In genomic region chr17:77131919-77132318, GRCh38 we compare ENCODE assay signal across 13 cellular contexts. TPM values are rescaled to one million over a fixed set of nuclear protein-coding genes. Genes with fewer than 3 reads are reported as not detected.
DNase-seq lines count a peak whose midpoint lies in the region; ATAC-seq, FAIRE-seq and TF ChIP-seq lines count a peak whose summit lies in the region.
"Had no signal": no experiment of that assay in that cellular context is flagged by ENCODE, and none has a peak within 500 bp of the region (broad histone marks: within the 10 kb centered on the region; RNA-seq: fewer than 3 reads in every experiment).

No MANE protein-coding gene starts in this region.

- TF ChIP-seq CTCF in BE2C (IDR thresholded peaks at IDR 0.05; ENCODE audit: low read depth, low read length): no peak
- TF ChIP-seq CTCF in HepG2 (CRISPR knock-in tag; IDR thresholded peaks at IDR 0.05): no peak

- no peaks in the 10 kb centered on the region for H3K36me3 ChIP-seq in BE2C
- no peaks in the 10 kb centered on the region for H3K36me3 ChIP-seq in HepG2 (replicated peaks in 1 of 2; ENCODE audit: control insufficient read depth in 1 of 2, insufficient read depth in 2 of 2, low read length in 2 of 2)

- H4K20me1 ChIP-seq in HepG2 (ENCODE audit: insufficient read depth, low read length): no peaks in the 10 kb centered on the region

- in situ Hi-C loops in HepG2 (cut with HindIII; ENCODE audit: extremely low pct_ligation_motif_present, low pct_unique_long_range_greater_than_20kb): no loop called here

- TF ChIP-seq RAD21 in HepG2 (CRISPR knock-in tag; IDR thresholded peaks at IDR 0.05): no peak

- H3K79me2 ChIP-seq in HepG2 (ENCODE audit: insufficient read depth, low read length): no peaks in the 10 kb centered on the region

- peak; percentile 82 for FAIRE-seq in HepG2 (lab: Jason Lieb, UNC)

- peak; percentile 87 for DNase-seq in BE2C
- peak; percentile 63 for DNase-seq in NCI-H446 treated with DMSO at 0.1 percent for 48 hours (lab: John Stamatoyannopoulos, UW)
- DNase-seq in dermis blood vessel endothelial cell: peak; percentile 77
- DNase-seq in HepG2 (ENCODE audit: low spot score): peak; percentile 78
- DNase-seq in pons (ENCODE audit: low spot score): no peak
- DNase-seq in activated CD4-positive, alpha-beta T cell treated with anti-CD3 and anti-CD28 coated beads, Interleukin-2, amount 50 U/mL, for 4 hours: no peak
- DNase-seq in UCSD-AML1 (lab: John Stamatoyannopoulos, UW; ENCODE audit: unreplicated experiment): no peak
- DNase-seq: activated CD8-positive, alpha-beta memory T cell treated with anti-CD3 and anti-CD28 coated beads, Interleukin-2, amount 50 U/mL, for 48 hours; activated naive CD8-positive, alpha-beta T cell treated with anti-CD3 and anti-CD28 coated beads, Interleukin-2, amount 10 ng/mL, durations not matched to agents 7 days and 5 days; DMS53; head of caudate nucleus; stimulated activated CD8-positive, alpha-beta memory T cell treated with anti-CD3 and anti-CD28 coated beads, Interleukin-4, amount 100 ng/mL, for 48 hours had no signal

- ATAC-seq in HepG2: peak; percentile 66
- no peak for ATAC-seq in HG03565 (IDR thresholded peaks at IDR 0.05; ENCODE audit: unreplicated experiment)

- TF ChIP-seq POLR2A in HepG2 (IDR thresholded peaks at IDR 0.05; ENCODE audit: insufficient read depth in 1 of 2, low read depth in 2 of 2, low read length in 2 of 2): no peak

- H2AFZ ChIP-seq in HepG2 (ENCODE audit: low read length): no peak overlapping the region

- TF ChIP-seq EP300 in HepG2 (IDR thresholded peaks at IDR 0.05; ENCODE audit: low read depth in 2 of 2, low read length in 2 of 2): peak in 1 of 2 experiments; percentile 48; a peak in 1 of 4 replicates
- no peak for TF ChIP-seq EP300 in HepG2 (CRISPR knock-in tag; IDR thresholded peaks at IDR 0.05; ENCODE audit: borderline replicate concordance)

- H3K27me3 ChIP-seq in BE2C (no peaks in the 10 kb centered on the region), HepG2 (ENCODE audit: control insufficient read depth in 1 of 2, insufficient read depth in 2 of 2, low read length in 2 of 2) (no peaks in the 10 kb centered on the region)

- H3K4me3 ChIP-seq in BE2C (ENCODE audit: low read depth, low read length): no peak overlapping the region
- no peak overlapping the region for H3K4me3 ChIP-seq in HepG2 (replicated peaks in 1 of 3; ENCODE audit: insufficient read depth in 1 of 3, low read depth in 2 of 3, low read length in 3 of 3)

- POLR2A ChIA-PET in HepG2 (lab: Yijun Ruan, JAX): interaction anchor here (0.7 to 2.1 kb wide), 5 partner anchors 9 to 76 kb away, joined by 3 to 15 read pairs (median 4); partner anchors contain the start of gene SEC14L1

- no peak overlapping the region for H3K27ac ChIP-seq in HepG2 (ENCODE audit: extremely low read length, insufficient read depth, low read length)

- peak overlapping the region; percentile 21; the same call in 1 of the 2 replicates for H3K4me2 ChIP-seq in HepG2 (ENCODE audit: low read depth, low read length)

- BruUV-seq in HepG2 (replicated peaks; lab: Mats Ljungman, UMichigan): no TSS peak

- CTCF ChIA-PET in HepG2 (lab: Yijun Ruan, JAX; ENCODE audit: low intra/inter-chr PET ratio, low total read pairs): no interaction called here

- H3K9ac ChIP-seq in HepG2 (ENCODE audit: insufficient read depth, low read depth, low read length): no peak overlapping the region

- 30% methylated on average over 5 of the region's 5 CpGs for WGBS in HepG2 (ENCODE audit: low lambda C conversion rate)

- H3K9me3 ChIP-seq in BE2C: no peaks in the 10 kb centered on the region
- no peaks in the 10 kb centered on the region for H3K9me3 ChIP-seq in HepG2 (ENCODE audit: low read length)

- intact Hi-C loops in HepG2 (cut with micrococcal nuclease; ENCODE audit: unreplicated experiment): no loop called here

- H3K4me1 ChIP-seq in BE2C (peaks cover 19% of the 10 kb centered on the region), HepG2 (ENCODE audit: insufficient read depth, low read length) (peaks cover 42% of the 10 kb centered on the region)

TF ChIP-seq in HepG2, 621 proteins besides CTCF, POLR2A, EP300 and RAD21 (continues in another document):
- TF ChIP-seq ZNF800 (CRISPR knock-in tag; IDR thresholded peaks at IDR 0.05) (0 out of 2 replicates have a peak, but pooled peaks have one; percentile 30), SAFB2 (CRISPR knock-in tag; IDR thresholded peaks at IDR 0.05; ENCODE audit: borderline replicate concordance, low read depth) (no peak), ZNF276 (CRISPR knock-in tag; IDR thresholded peaks at IDR 0.05; ENCODE audit: low read depth) (no peak), ZBTB37 (CRISPR knock-in tag; IDR thresholded peaks at IDR 0.05) (0 out of 2 replicates have a peak, but pooled peaks have one; percentile 16), SP1 (IDR thresholded peaks at IDR 0.05) (no peak), SP1 (CRISPR knock-in tag; IDR thresholded peaks at IDR 0.05) (no peak), ZNF451 (CRISPR knock-in tag; IDR thresholded peaks at IDR 0.05) (no peak)

RNA-seq across cellular contexts. Expression of gene SEC14L1, which starts 8.8 kb away (rescaled TPM):
- 36.1 TPM for polyA plus RNA-seq in BE2C (2012; ENCODE audit: insufficient read depth, insufficient read length, low read depth)
- total RNA-seq in dermis blood vessel endothelial cell (322 and 488 TPM in 2 replicates), HepG2 (2016; rRNA removed; fragmentation: Illumina TruSeq; extraction: Trizol) (43.9 and 62.5 TPM in 2 replicates)
- total RNA-seq in HepG2 (2016; cell fraction: cytosol; rRNA removed; fragmentation: Illumina TruSeq; extraction: Trizol; ENCODE audit: low read depth): 22.8 and 28.1 TPM in 2 replicates
- 51.1 and 57.5 TPM in 2 replicates for total RNA-seq in HepG2 (2016; cell fraction: insoluble cytoplasmic fraction; rRNA removed; fragmentation: Illumina TruSeq; extraction: Trizol)
- 75.8 and 78.7 TPM in 2 replicates for total RNA-seq in HepG2 (2016; cell fraction: membrane; rRNA removed; fragmentation: Illumina TruSeq; extraction: Trizol)
- 34.2 and 41.8 TPM in 2 replicates for total RNA-seq in HepG2 (2016; cell fraction: nucleus; rRNA removed; fragmentation: Illumina TruSeq; extraction: Trizol)
- polyA plus RNA-seq in HepG2 (2011; rRNA removed): 26.3 and 27.0 TPM in 2 replicates
- 17.3 and 23.1 TPM in 2 replicates for polyA plus RNA-seq in HepG2 (2011; cell fraction: cytosol; rRNA removed)
- 30.8 and 49.2 TPM in 2 replicates for polyA plus RNA-seq in HepG2 (2011; cell fraction: nucleus; rRNA removed)
- 37.6 and 54.7 TPM in 2 replicates for polyA plus RNA-seq in HepG2 (2012)
- 30.8 and 38.2 TPM in 2 replicates for polyA plus RNA-seq in HepG2 (2016; cell fraction: cytosol; fragmentation: Illumina TruSeq; extraction: Trizol; ENCODE audit: low read depth)
- 57.4 and 67.9 TPM in 2 replicates for polyA plus RNA-seq in HepG2 (2016; cell fraction: insoluble cytoplasmic fraction; fragmentation: Illumina TruSeq; extraction: Trizol; ENCODE audit: low read depth)
- polyA plus RNA-seq in HepG2 (2016; cell fraction: membrane; fragmentation: Illumina TruSeq; extraction: Trizol; ENCODE audit: low read depth): 55.3 and 57.7 TPM in 2 replicates
- polyA plus RNA-seq in HepG2 (2016; cell fraction: nucleus; fragmentation: Illumina TruSeq; extraction: Trizol; ENCODE audit: insufficient read depth, low read depth): 56.1 and 65.2 TPM in 2 replicates
- 16.4 and 49.1 TPM in 2 replicates for polyA minus RNA-seq in HepG2 (2011; rRNA and poly(A)+ RNA removed; ENCODE audit: low replicate concordance)
- polyA minus RNA-seq in HepG2 (2011; cell fraction: cytosol; rRNA and poly(A)+ RNA removed): 23.7 and 34.8 TPM in 2 replicates
- 29.4 and 35.6 TPM in 2 replicates for polyA minus RNA-seq in HepG2 (2011; cell fraction: nucleus; rRNA and poly(A)+ RNA removed)

Comparison
In these comparisons a context has a peak if more than half of its experiments do, and no peak if none do; other contexts are left out.
1. DNase-seq: peak in BE2C (single experiment), NCI-H446 treated with DMSO at 0.1 percent for 48 hours (single experiment), dermis blood vessel endothelial cell (single experiment) and HepG2 (single experiment); none in pons (single experiment), activated CD4-positive, alpha-beta T cell treated with anti-CD3 and anti-CD28 coated beads, Interleukin-2, amount 50 U/mL, for 4 hours (0 of 2) and UCSD-AML1 (single experiment).